In genomic region chr14:70780396-70781075, GRCh38 we compare ENCODE assay signal across 8 cellular contexts. TPM values are rescaled to one million over a fixed set of nuclear protein-coding genes. Genes with fewer than 3 reads are reported as not detected.
A peak's percentile ranks its signal among the peaks of the same experiment; 100 is the strongest.
DNase-seq lines count a peak whose midpoint lies in the region; ATAC-seq and TF ChIP-seq lines count a peak whose summit lies in the region.

No MANE protein-coding gene starts in this region.

- H2BK120ac ChIP-seq in mesendoderm (ENCODE audit: low read depth, low read length): no peak overlapping the region

- no peaks in the 10 kb centered on the region for H3K27me3 ChIP-seq in mesendoderm (ENCODE audit: insufficient read depth, low read length, poor library complexity)

- no CpG with 5 or more reads among the region's 9 CpGs for whole genome bisulfite sequencing in mesendoderm (ENCODE audit: extremely low coverage, insufficient coverage, low lambda C conversion rate)

- no peak overlapping the region for H3K18ac ChIP-seq in mesendoderm (ENCODE audit: low read length)

- H2BK5ac ChIP-seq in mesendoderm (ENCODE audit: low read length): no peak overlapping the region

- H3K36me3 ChIP-seq in mesendoderm (ENCODE audit: control insufficient read depth, insufficient read depth, low read length): peaks cover 3% of the 10 kb centered on the region

- no peak overlapping the region for H3K4me2 ChIP-seq in mesendoderm (ENCODE audit: low read length)

- H3K23ac ChIP-seq in mesendoderm (ENCODE audit: low read length): no peak overlapping the region

- H2AK5ac ChIP-seq in mesendoderm (ENCODE audit: low read length): no peak overlapping the region

- H3K4me1 ChIP-seq in mesendoderm (ENCODE audit: control insufficient read depth, low read depth, low read length): no peaks in the 10 kb centered on the region

- no peak for TF ChIP-seq CTCF in GM12865 (IDR thresholded peaks at IDR 0.05; ENCODE audit: insufficient read depth, low read depth, low read length, missing control alignments)

- H3K4me3 ChIP-seq in GM12865 (ENCODE audit: low read depth, low read length) (peak overlapping the region; percentile 21), mesendoderm (ENCODE audit: low read length) (no peak overlapping the region)

- peaks cover 36% of the 10 kb centered on the region for H3K79me1 ChIP-seq in mesendoderm (ENCODE audit: low read length)

- H3K4ac ChIP-seq in mesendoderm (ENCODE audit: low read depth, low read length): no peak overlapping the region

- ATAC-seq in HG02588 (IDR thresholded peaks at IDR 0.05; ENCODE audit: unreplicated experiment): peak; percentile 68
- ATAC-seq in GM18861 (IDR thresholded peaks at IDR 0.05; ENCODE audit: unreplicated experiment): no peak

- H4K8ac ChIP-seq in mesendoderm (ENCODE audit: low read depth, low read length): no peak overlapping the region

- DNase-seq in GM12865 (ENCODE audit: low read depth): peak; percentile 81
- peak; percentile 18 for DNase-seq in NCI-H2171 (lab: John Stamatoyannopoulos, UW)
- DNase-seq in medulla oblongata (ENCODE audit: extremely low spot score): peak; percentile 72
- no peak for DNase-seq in mesendoderm
- DNase-seq in LoVo (ENCODE audit: low spot score): no peak
- DNase-seq in SK-N-DZ (ENCODE audit: low spot score): no peak

- no peak overlapping the region for H3K56ac ChIP-seq in mesendoderm (ENCODE audit: low read length)

- no peak overlapping the region for H2BK15ac ChIP-seq in mesendoderm (replicated peaks; ENCODE audit: low read depth)

- H3K27ac ChIP-seq in mesendoderm (ENCODE audit: low read depth, low read length): no peak overlapping the region

- H4K5ac ChIP-seq in mesendoderm (ENCODE audit: low read length): no peak overlapping the region

- H3K9ac ChIP-seq in mesendoderm (ENCODE audit: low read length): no peak overlapping the region

- H3K79me2 ChIP-seq in mesendoderm (ENCODE audit: control insufficient read depth, insufficient read depth, low read length): peaks cover 7% of the 10 kb centered on the region

RNA-seq across cellular contexts. Expression of gene MAP3K9, which starts 28.8 kb away (rescaled TPM):
- polyA plus RNA-seq in mesendoderm (2013, experiment 1 of 2): 6.3 TPM
- polyA plus RNA-seq in mesendoderm (2013, experiment 2 of 2): 6.4 TPM
- polyA plus RNA-seq in SK-N-DZ (2014; cell fraction: cytosol; rRNA removed): 2.8 and 3.1 TPM in 2 replicates
- polyA plus RNA-seq in SK-N-DZ (2014; cell fraction: nucleus; rRNA removed): 3.0 and 3.1 TPM in 2 replicates

Comparison
In these comparisons a context has a peak if more than half of its experiments do, and no peak if none do; other contexts are left out.
1. DNase-seq: peak in GM12865 (single experiment), NCI-H2171 (single experiment) and medulla oblongata (single experiment); none in mesendoderm (single experiment), LoVo (single experiment) and SK-N-DZ (single experiment).